ENCODE assay signal across 35 cellular contexts in genomic region chr13:35055705-35056104, GRCh38.
"Had no signal": no experiment of that assay in that cellular context is flagged by ENCODE, and none has a peak within 500 bp of the region (broad histone marks: within the 10 kb centered on the region; RNA-seq: fewer than 3 reads in every experiment).

No MANE protein-coding gene starts in this region.

- H3K36me3 ChIP-seq: ascending aorta, cardiac muscle cell had no signal

- H3K27me3 Mint-ChIP-seq: activated B cell treated with CpG ODN at 0.5 μM for 24 hours; activated CD4-positive, alpha-beta memory T cell treated with anti-CD3 and anti-CD28 coated beads for 36 hours; activated CD4-positive, alpha-beta T cell treated with anti-CD3 and anti-CD28 coated beads, Interleukin-2, amount 10 ng/mL, durations not matched to agents 24 days and 14 days; activated CD8-positive, alpha-beta T cell treated with anti-CD3 and anti-CD28 coated beads for 36 hours; activated naive CD4-positive, alpha-beta T cell treated with anti-CD3 and anti-CD28 coated beads, Interleukin-2, amount 10 ng/mL, durations not matched to agents 7 days and 5 days; activated naive CD4-positive, alpha-beta T cell treated with anti-CD3 and anti-CD28 coated beads, Interleukin-2, amount 50 U/mL, for 24 hours; activated naive CD8-positive, alpha-beta T cell; activated naive CD8-positive, alpha-beta T cell treated with anti-CD3 and anti-CD28 coated beads, Interleukin-2, amount 10 ng/mL, durations not matched to agents 7 days and 5 days; activated naive CD8-positive, alpha-beta T cell treated with anti-CD3 and anti-CD28 coated beads, Interleukin-2, amount 50 U/mL, for 24 hours; activated T-cell treated with anti-CD3 and anti-CD28 coated beads, Interleukin-2, amount 50 U/mL, for 24 hours; brain; central memory CD8-positive, alpha-beta T cell had no signal

- H3K4me1 Mint-ChIP-seq: activated B cell treated with CpG ODN at 0.5 μM for 24 hours; activated CD4-positive, alpha-beta T cell treated with anti-CD3 and anti-CD28 coated beads, Interleukin-2, amount 10 ng/mL, durations not matched to agents 24 days and 14 days; activated naive CD4-positive, alpha-beta T cell treated with anti-CD3 and anti-CD28 coated beads, Interleukin-2, amount 10 ng/mL, durations not matched to agents 7 days and 5 days; activated naive CD4-positive, alpha-beta T cell treated with anti-CD3 and anti-CD28 coated beads, Interleukin-2, amount 50 U/mL, for 24 hours; activated naive CD8-positive, alpha-beta T cell treated with anti-CD3 and anti-CD28 coated beads, Interleukin-2, amount 10 ng/mL, durations not matched to agents 7 days and 5 days; activated naive CD8-positive, alpha-beta T cell treated with anti-CD3 and anti-CD28 coated beads, Interleukin-2, amount 50 U/mL, for 24 hours; brain; central memory CD8-positive, alpha-beta T cell had no signal

- H3K27ac ChIP-seq: ascending aorta, cardiac muscle cell, VCaP had no signal

- ATAC-seq: activated CD8-positive, alpha-beta T cell treated with anti-CD3 and anti-CD28 coated beads for 36 hours; activated naive CD8-positive, alpha-beta T cell treated with anti-CD3 and anti-CD28 coated beads, Interleukin-2, amount 50 U/mL, for 24 hours had no signal

- H3K27me3 ChIP-seq: ascending aorta, cardiac muscle cell had no signal

- DNase-seq: activated B cell treated with CpG ODN at 0.5 μM for 24 hours; activated CD4-positive, alpha-beta memory T cell treated with anti-CD3 and anti-CD28 coated beads for 36 hours; activated CD4-positive, alpha-beta T cell treated with anti-CD3 and anti-CD28 coated beads for 4 hours; activated CD4-positive, alpha-beta T cell treated with anti-CD3 and anti-CD28 coated beads, Interleukin-2, amount 10 ng/mL, durations not matched to agents 24 days and 14 days; activated CD4-positive, alpha-beta T cell treated with anti-CD3 and anti-CD28 coated beads, Interleukin-2, amount 50 U/mL, for 1 hour; activated CD4-positive, alpha-beta T cell treated with anti-CD3 and anti-CD28 coated beads, Interleukin-2, amount 50 U/mL, for 4 hours; activated CD4-positive, CD25-positive, alpha-beta regulatory T cell treated with anti-CD3 and anti-CD28 coated beads, Interleukin-2, amount 50 U/mL, for 72 hours; activated CD8-positive, alpha-beta memory T cell treated with anti-CD3 and anti-CD28 coated beads, Interleukin-2, amount 50 U/mL, for 48 hours; activated CD8-positive, alpha-beta T cell treated with anti-CD3 and anti-CD28 coated beads for 36 hours; activated effector memory CD4-positive, alpha-beta T cell treated with Interleukin-2 at 50 U/mL for 16 hours; activated gamma-delta T cell; activated naive CD4-positive, alpha-beta T cell treated with anti-CD3 and anti-CD28 coated beads, Interleukin-2, amount 10 ng/mL, durations not matched to agents 7 days and 5 days; activated naive CD4-positive, alpha-beta T cell treated with Interleukin-2 at 50 U/mL for 16 hours; activated naive CD8-positive, alpha-beta T cell treated with anti-CD3 and anti-CD28 coated beads, Interleukin-2, amount 10 ng/mL, durations not matched to agents 7 days and 5 days; activated naive CD8-positive, alpha-beta T cell treated with anti-CD3 and anti-CD28 coated beads, Interleukin-2, amount 50 U/mL, for 24 hours; activated T-cell treated with anti-CD3 and anti-CD28 coated beads, Interleukin-2, amount 50 U/mL, for 24 hours; activated T-cell treated with anti-CD3 and anti-CD28 coated beads, Interleukin-2, amount 50 U/mL, for 48 hours; amygdala; anterior cingulate cortex; caudate nucleus; cerebellar nuclear complex; T-helper 1 cell; T-helper 2 cell; T-helper 9 cell had no signal

- FAIRE-seq: bronchial epithelial cell had no signal

- H3K4me1 ChIP-seq: ascending aorta had no signal

- H3K4me3 Mint-ChIP-seq: activated B cell treated with CpG ODN at 0.5 μM for 24 hours; activated CD4-positive, alpha-beta memory T cell treated with anti-CD3 and anti-CD28 coated beads for 36 hours; activated CD4-positive, alpha-beta T cell treated with anti-CD3 and anti-CD28 coated beads, Interleukin-2, amount 10 ng/mL, durations not matched to agents 24 days and 14 days; activated CD8-positive, alpha-beta T cell treated with anti-CD3 and anti-CD28 coated beads for 36 hours; activated naive CD4-positive, alpha-beta T cell treated with anti-CD3 and anti-CD28 coated beads, Interleukin-2, amount 10 ng/mL, durations not matched to agents 7 days and 5 days; activated naive CD4-positive, alpha-beta T cell treated with anti-CD3 and anti-CD28 coated beads, Interleukin-2, amount 50 U/mL, for 24 hours; activated naive CD8-positive, alpha-beta T cell; activated naive CD8-positive, alpha-beta T cell treated with anti-CD3 and anti-CD28 coated beads, Interleukin-2, amount 10 ng/mL, durations not matched to agents 7 days and 5 days; activated naive CD8-positive, alpha-beta T cell treated with anti-CD3 and anti-CD28 coated beads, Interleukin-2, amount 50 U/mL, for 24 hours; activated T-cell treated with anti-CD3 and anti-CD28 coated beads, Interleukin-2, amount 50 U/mL, for 24 hours; brain; central memory CD8-positive, alpha-beta T cell; T-helper 1 cell treated with Interleukin-12 subunit alpha and Interleukin-12 subunit beta and Interleukin-4 antibody, amounts not matched to agents 30 μg/mL and 1 μg/mL, for 36 hours; T-helper 2 cell treated with Interferon-gamma antibody and Interleukin-4, amounts not matched to agents 5 μg/mL and 100 μg/mL, for 36 hours had no signal

- H3K9me3 ChIP-seq: ascending aorta had no signal

- H3K4me3 ChIP-seq: ascending aorta, cardiac muscle cell had no signal

- H3K9me3 Mint-ChIP-seq: activated B cell treated with CpG ODN at 0.5 μM for 24 hours; activated CD4-positive, alpha-beta memory T cell treated with anti-CD3 and anti-CD28 coated beads for 36 hours; activated CD4-positive, alpha-beta T cell treated with anti-CD3 and anti-CD28 coated beads, Interleukin-2, amount 10 ng/mL, durations not matched to agents 24 days and 14 days; activated CD8-positive, alpha-beta T cell treated with anti-CD3 and anti-CD28 coated beads for 36 hours; activated naive CD4-positive, alpha-beta T cell treated with anti-CD3 and anti-CD28 coated beads, Interleukin-2, amount 10 ng/mL, durations not matched to agents 7 days and 5 days; activated naive CD4-positive, alpha-beta T cell treated with anti-CD3 and anti-CD28 coated beads, Interleukin-2, amount 50 U/mL, for 24 hours; activated naive CD8-positive, alpha-beta T cell treated with anti-CD3 and anti-CD28 coated beads, Interleukin-2, amount 10 ng/mL, durations not matched to agents 7 days and 5 days; activated naive CD8-positive, alpha-beta T cell treated with anti-CD3 and anti-CD28 coated beads, Interleukin-2, amount 50 U/mL, for 24 hours; activated T-cell treated with anti-CD3 and anti-CD28 coated beads, Interleukin-2, amount 50 U/mL, for 24 hours; activated T-helper 2 cell treated with anti-CD3 and anti-CD28 coated beads, Interferon-gamma antibody, Interleukin-2, Interleukin-4, amounts not matched to agents 10 μg/mL and 5 μg/mL and 100 μg/mL, durations not matched to agents 14 hours and 24 hours and 36 hours; brain; T-helper 1 cell treated with Interleukin-12 subunit alpha and Interleukin-12 subunit beta and Interleukin-4 antibody, amounts not matched to agents 30 μg/mL and 1 μg/mL, for 36 hours; T-helper 2 cell treated with Interferon-gamma antibody and Interleukin-4, amounts not matched to agents 5 μg/mL and 100 μg/mL, for 36 hours had no signal

- H3K36me3 Mint-ChIP-seq: activated CD4-positive, alpha-beta memory T cell treated with anti-CD3 and anti-CD28 coated beads for 36 hours; activated naive CD4-positive, alpha-beta T cell treated with anti-CD3 and anti-CD28 coated beads, Interleukin-2, amount 10 ng/mL, durations not matched to agents 7 days and 5 days; activated naive CD4-positive, alpha-beta T cell treated with anti-CD3 and anti-CD28 coated beads, Interleukin-2, amount 50 U/mL, for 24 hours; activated naive CD8-positive, alpha-beta T cell treated with anti-CD3 and anti-CD28 coated beads, Interleukin-2, amount 10 ng/mL, durations not matched to agents 7 days and 5 days had no signal

- H3K27ac Mint-ChIP-seq: activated B cell treated with CpG ODN at 0.5 μM for 24 hours; activated CD4-positive, alpha-beta memory T cell treated with anti-CD3 and anti-CD28 coated beads for 36 hours; activated CD4-positive, alpha-beta T cell treated with anti-CD3 and anti-CD28 coated beads, Interleukin-2, amount 10 ng/mL, durations not matched to agents 24 days and 14 days; activated CD8-positive, alpha-beta T cell treated with anti-CD3 and anti-CD28 coated beads for 36 hours; activated naive CD4-positive, alpha-beta T cell treated with anti-CD3 and anti-CD28 coated beads, Interleukin-2, amount 10 ng/mL, durations not matched to agents 7 days and 5 days; activated naive CD4-positive, alpha-beta T cell treated with anti-CD3 and anti-CD28 coated beads, Interleukin-2, amount 50 U/mL, for 24 hours; activated naive CD8-positive, alpha-beta T cell; activated naive CD8-positive, alpha-beta T cell treated with anti-CD3 and anti-CD28 coated beads, Interleukin-2, amount 10 ng/mL, durations not matched to agents 7 days and 5 days; activated naive CD8-positive, alpha-beta T cell treated with anti-CD3 and anti-CD28 coated beads, Interleukin-2, amount 50 U/mL, for 24 hours; activated T-cell treated with anti-CD3 and anti-CD28 coated beads, Interleukin-2, amount 50 U/mL, for 24 hours; activated T-helper 2 cell treated with anti-CD3 and anti-CD28 coated beads, Interferon-gamma antibody, Interleukin-2, Interleukin-4, amounts not matched to agents 10 μg/mL and 5 μg/mL and 100 μg/mL, durations not matched to agents 14 hours and 24 hours and 36 hours; T-helper 1 cell treated with Interleukin-12 subunit alpha and Interleukin-12 subunit beta and Interleukin-4 antibody, amounts not matched to agents 30 μg/mL and 1 μg/mL, for 36 hours; T-helper 2 cell treated with Interferon-gamma antibody and Interleukin-4, amounts not matched to agents 5 μg/mL and 100 μg/mL, for 36 hours had no signal
